8 cellular contexts compared by ENCODE assay signal in genomic region chr5:65482727-65483473, GRCh38. TPM values are rescaled to one million over a fixed set of nuclear protein-coding genes. Genes with fewer than 3 reads are reported as not detected.
DNase-seq lines count a peak whose midpoint lies in the region; ATAC-seq lines count a peak whose summit lies in the region.

No MANE protein-coding gene starts in this region.

- WGBS in iPS DF 6.9 (ENCODE audit: insufficient coverage, insufficient read length) = no CpG with 5 or more reads among the region's 12 CpGs

- no peaks in the 10 kb centered on the region for H3K36me3 ChIP-seq in iPS DF 6.9 (ENCODE audit: control insufficient read depth, insufficient read depth, low read length)

- peak overlapping the region; percentile 55; the same call in 1 of the 2 replicates for H3K4me3 ChIP-seq in iPS DF 6.9 (ENCODE audit: low read length)

- intact Hi-C loops in sciatic nerve (cut with DNase I) = loop anchor here (10.0 kb wide), 1 partner anchor 668 kb away; no protein-coding TSS in a partner anchor

- no peaks in the 10 kb centered on the region for H3K27me3 ChIP-seq in iPS DF 6.9 (ENCODE audit: control insufficient read depth, insufficient read depth, low read length)

- no peak overlapping the region for H3K27ac ChIP-seq in iPS DF 6.9 (ENCODE audit: low read length)

- ATAC-seq in sciatic nerve = peak; percentile 45
- no peak for ATAC-seq in GM21825 (IDR thresholded peaks at IDR 0.05; ENCODE audit: unreplicated experiment)
- ATAC-seq in activated CD4-positive, CD25-positive, alpha-beta regulatory T cell treated with anti-CD3 and anti-CD28 coated beads, Interleukin-2, amount 50 U/mL, for 24 hours = no peak

- no peaks in the 10 kb centered on the region for H3K9me3 ChIP-seq in iPS DF 6.9 (ENCODE audit: control insufficient read depth, insufficient read depth, low read length)

- 0 out of 2 replicates have a peak, but pooled peaks cover 1% of the 10 kb centered on the region for H3K4me1 ChIP-seq in iPS DF 6.9 (ENCODE audit: control insufficient read depth, insufficient read depth, low read length)

- DNase-seq in stimulated activated CD4-positive, alpha-beta T cell treated with anti-CD3 and anti-CD28 coated beads, Interleukin-15, amount 100 ng/mL, for 24 hours = peak; percentile 8
- DNase-seq in stimulated activated CD4-positive, alpha-beta T cell treated with anti-CD3 and anti-CD28 coated beads, Interleukin-4, amount 100 ng/mL, for 1 hour = no peak
- peak; percentile 30 for DNase-seq in NCI-H345 treated with DMSO at 0.1 percent for 48 hours (lab: John Stamatoyannopoulos, UW; ENCODE audit: unreplicated experiment)
- peak; percentile 77 for DNase-seq in astrocyte of the hippocampus (ENCODE audit: low read depth, low spot score)
- no peak for DNase-seq in iPS DF 6.9 (ENCODE audit: low read depth, low spot score)
- no peak for DNase-seq in sciatic nerve (ENCODE audit: low spot score)

RNA-seq across cellular contexts. Expression of gene ADAMTS6, which starts 1.2 kb away (rescaled TPM):
- total RNA-seq in sciatic nerve = 3.8 TPM

Comparison
In these comparisons a context has a peak if more than half of its experiments do, and no peak if none do; other contexts are left out.
1. DNase-seq: peak in stimulated activated CD4-positive, alpha-beta T cell treated with anti-CD3 and anti-CD28 coated beads, Interleukin-15, amount 100 ng/mL, for 24 hours (single experiment), NCI-H345 treated with DMSO at 0.1 percent for 48 hours (single experiment) and astrocyte of the hippocampus (single experiment); none in stimulated activated CD4-positive, alpha-beta T cell treated with anti-CD3 and anti-CD28 coated beads, Interleukin-4, amount 100 ng/mL, for 1 hour (single experiment), iPS DF 6.9 (single experiment) and sciatic nerve (single experiment).